17 cellular contexts compared by ENCODE assay signal in the genomic region with DNA sequence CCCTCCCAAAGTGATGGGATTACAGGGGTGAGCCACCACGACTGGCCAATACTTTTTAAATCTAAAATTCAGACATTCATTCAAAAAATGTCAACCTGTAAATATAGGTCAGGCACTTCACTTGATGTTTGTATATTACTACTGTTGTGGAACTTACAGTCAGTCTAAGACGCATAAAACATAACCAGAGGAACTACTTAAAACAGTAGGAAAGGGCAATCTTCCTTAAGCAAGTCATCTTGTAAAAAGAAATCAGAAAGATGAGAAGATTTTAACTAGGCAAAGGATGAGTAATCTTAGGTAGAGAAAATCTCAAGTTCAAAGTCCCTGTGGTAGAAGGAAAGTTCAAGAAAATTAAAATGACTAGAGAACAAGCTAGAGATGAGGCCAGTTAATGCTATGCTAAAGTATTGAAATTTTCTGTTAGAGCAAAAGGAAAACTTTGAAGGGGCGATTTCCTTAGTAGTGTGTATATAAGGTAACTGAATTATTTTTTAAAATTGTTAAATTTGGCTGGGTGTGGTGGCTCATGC.
DNase-seq lines count a peak whose midpoint lies in the region; ATAC-seq and TF ChIP-seq lines count a peak whose summit lies in the region.
"Had no signal": no experiment of that assay in that cellular context is flagged by ENCODE, and none has a peak within 500 bp of the region (broad histone marks: within the 10 kb centered on the region; RNA-seq: fewer than 3 reads in every experiment).

No MANE protein-coding gene starts in this region.

- no peak overlapping the region for H3K56ac ChIP-seq in H9 (ENCODE audit: insufficient read length, low read depth, low read length)

- no peak for ATAC-seq in naive thymus-derived CD4-positive, alpha-beta T cell
- no peak for ATAC-seq in HG02763 (IDR thresholded peaks at IDR 0.05; ENCODE audit: unreplicated experiment)
- no peak for ATAC-seq in HG03469 (IDR thresholded peaks at IDR 0.05; ENCODE audit: unreplicated experiment)
- ATAC-seq: A549, HepG2 had no signal

- POLR2A ChIA-PET in naive thymus-derived CD4-positive, alpha-beta T cell (lab: Charles Lee), result no interaction called here

- no peak overlapping the region for H4K8ac ChIP-seq in H9 (replicated peaks; ENCODE audit: insufficient read length, low read depth, low read length)

- H3K4ac ChIP-seq in H9 (ENCODE audit: low read depth, low read length), result no peak overlapping the region

- DNase-seq in activated T-cell treated with anti-CD3 and anti-CD28 coated beads, Interleukin-2, amount 50 U/mL, for 24 hours, result no peak
- DNase-seq in activated T-cell treated with anti-CD3 and anti-CD28 coated beads, Interleukin-2, amount 50 U/mL, for 48 hours, result no peak
- DNase-seq in H9, result no peak
- no peak for DNase-seq in activated T-helper 1 cell treated with anti-CD3 and anti-CD28 coated beads, Interleukin-12 subunit alpha, Interleukin-12 subunit beta, Interleukin-2, Interleukin-4 antibody, amounts not matched to agents 30 ng/mL and 10 ng/mL and 1 ng/mL, durations not matched to agents 14 hours and 24 hours and 36 hours (ENCODE audit: low spot score)
- DNase-seq in naive thymus-derived CD4-positive, alpha-beta T cell, result no peak
- no peak for DNase-seq in stimulated activated CD4-positive, alpha-beta T cell treated with anti-CD3 and anti-CD28 coated beads, Interleukin-1b, Interleukin-23, amount 100 ng/mL, for 48 hours
- DNase-seq: DMS53, MG63, NCI-H1092 treated with DMSO at 0.1 percent for 48 hours, NCI-H1694, NCI-H345, NCI-H526 treated with DMSO at 0.1 percent for 48 hours had no signal

- no peak overlapping the region for H3K23ac ChIP-seq in H9 (ENCODE audit: insufficient read length, low read depth, low read length)

- no peaks in the 10 kb centered on the region for H3K4me1 ChIP-seq in H9 (ENCODE audit: insufficient read depth, low read length)
- peaks cover 6 to 11% of the 10 kb centered on the region in 2 donors for H3K4me1 ChIP-seq in naive thymus-derived CD4-positive, alpha-beta T cell (ENCODE audit: control insufficient read depth in 2 of 2, insufficient read depth in 2 of 2, low read length in 2 of 2)

- WGBS in H9 (ENCODE audit: extremely low coverage, insufficient read length, low lambda C conversion rate), result no CpG with 5 or more reads among the region's 3 CpGs

- H3K27me3 ChIP-seq in H9 (ENCODE audit: insufficient read depth, low read length), result no peaks in the 10 kb centered on the region
- no peaks in the 10 kb centered on the region for H3K27me3 ChIP-seq in naive thymus-derived CD4-positive, alpha-beta T cell (ENCODE audit: control insufficient read depth in 2 of 2, insufficient read depth in 2 of 2, low read length in 2 of 2)
- H3K27me3 ChIP-seq: MG63 had no signal

- H3K27ac Mint-ChIP-seq in activated T-cell treated with anti-CD3 and anti-CD28 coated beads, Interleukin-2, amount 50 U/mL, for 24 hours, result peak overlapping the region; percentile 94
- peak overlapping the region in 2 of 3 experiments; percentile 27 to 35; a peak in 1 of 7 replicates for H3K27ac Mint-ChIP-seq in H9
- peak overlapping the region; percentile 66 for H3K27ac Mint-ChIP-seq in activated T-helper 1 cell treated with anti-CD3 and anti-CD28 coated beads, Interleukin-12 subunit alpha, Interleukin-12 subunit beta, Interleukin-2, Interleukin-4 antibody, amounts not matched to agents 30 ng/mL and 10 ng/mL and 1 ng/mL, durations not matched to agents 14 hours and 24 hours and 36 hours
- peak overlapping the region in 8 of 9 donors; percentile 14 to 79 (median 62) for H3K27ac Mint-ChIP-seq in naive thymus-derived CD4-positive, alpha-beta T cell

- H3K79me2 ChIP-seq in H9 (ENCODE audit: insufficient read depth, low read length), result no peaks in the 10 kb centered on the region

- H3K36me3 Mint-ChIP-seq in activated T-cell treated with anti-CD3 and anti-CD28 coated beads, Interleukin-2, amount 50 U/mL, for 24 hours (ENCODE audit: low read depth), result peaks cover 89% of the 10 kb centered on the region
- peaks cover 14 to 43% (median 36%) of the 10 kb centered on the region in 3 experiments for H3K36me3 Mint-ChIP-seq in H9 (ENCODE audit: insufficient read depth in 1 of 3, low read depth in 3 of 3)
- H3K36me3 Mint-ChIP-seq in activated T-helper 1 cell treated with anti-CD3 and anti-CD28 coated beads, Interleukin-12 subunit alpha, Interleukin-12 subunit beta, Interleukin-2, Interleukin-4 antibody, amounts not matched to agents 30 ng/mL and 10 ng/mL and 1 ng/mL, durations not matched to agents 14 hours and 24 hours and 36 hours (ENCODE audit: low read depth), result peaks cover 54% of the 10 kb centered on the region
- peaks cover 23 to 67% (median 63%) of the 10 kb centered on the region in 5 donors for H3K36me3 Mint-ChIP-seq in naive thymus-derived CD4-positive, alpha-beta T cell

- H3K4me2 ChIP-seq in H9 (ENCODE audit: insufficient read depth, insufficient read length, low read length), result no peak overlapping the region

- no peak overlapping the region for H2BK20ac ChIP-seq in H9 (ENCODE audit: low read depth, low read length, poor library complexity, severe bottlenecking)

- H2AK5ac ChIP-seq in H9 (ENCODE audit: insufficient read length, low read length), result no peak overlapping the region

- no peak overlapping the region for H4K91ac ChIP-seq in H9 (ENCODE audit: insufficient read length, low read depth, low read length)

- peaks cover 58% of the 10 kb centered on the region for H3K4me1 Mint-ChIP-seq in activated T-cell treated with anti-CD3 and anti-CD28 coated beads, Interleukin-2, amount 50 U/mL, for 24 hours (ENCODE audit: low read depth)
- no peaks in the 10 kb centered on the region for H3K4me1 Mint-ChIP-seq in H9
- peaks cover 30% of the 10 kb centered on the region for H3K4me1 Mint-ChIP-seq in activated T-helper 1 cell treated with anti-CD3 and anti-CD28 coated beads, Interleukin-12 subunit alpha, Interleukin-12 subunit beta, Interleukin-2, Interleukin-4 antibody, amounts not matched to agents 30 ng/mL and 10 ng/mL and 1 ng/mL, durations not matched to agents 14 hours and 24 hours and 36 hours (ENCODE audit: low read depth)
- H3K4me1 Mint-ChIP-seq in naive thymus-derived CD4-positive, alpha-beta T cell, result peaks cover 22 to 68% (median 51%) of the 10 kb centered on the region in 7 donors

- no peak overlapping the region for H2BK15ac ChIP-seq in H9 (ENCODE audit: low read depth, low read length)

- H3K4me3 Mint-ChIP-seq in activated T-cell treated with anti-CD3 and anti-CD28 coated beads, Interleukin-2, amount 50 U/mL, for 24 hours, result peak overlapping the region; percentile 26
- H3K4me3 Mint-ChIP-seq in H9, result no peak overlapping the region
- peak overlapping the region; percentile 13 for H3K4me3 Mint-ChIP-seq in activated T-helper 1 cell treated with anti-CD3 and anti-CD28 coated beads, Interleukin-12 subunit alpha, Interleukin-12 subunit beta, Interleukin-2, Interleukin-4 antibody, amounts not matched to agents 30 ng/mL and 10 ng/mL and 1 ng/mL, durations not matched to agents 14 hours and 24 hours and 36 hours
- H3K4me3 Mint-ChIP-seq in naive thymus-derived CD4-positive, alpha-beta T cell, result peak overlapping the region in 1 of 10 donors; percentile 19

- no peak overlapping the region for H3K18ac ChIP-seq in H9 (ENCODE audit: insufficient read length, low read depth, low read length)

- intact Hi-C loops in activated T-helper 1 cell treated with anti-CD3 and anti-CD28 coated beads, Interleukin-12 subunit alpha, Interleukin-12 subunit beta, Interleukin-2, Interleukin-4 antibody, amounts not matched to agents 30 ng/mL and 10 ng/mL and 1 ng/mL, durations not matched to agents 14 hours and 24 hours and 36 hours (cut with micrococcal nuclease), result no loop called here
- intact Hi-C loops in naive thymus-derived CD4-positive, alpha-beta T cell (cut with micrococcal nuclease), result no loop called here

- CTCF ChIA-PET in naive thymus-derived CD4-positive, alpha-beta T cell (lab: Charles Lee), result no interaction called here

- no peak for TF ChIP-seq CTCF in H9 (conservative IDR thresholded peaks at IDR 0.05)

- H3T11ph ChIP-seq in H9 (ENCODE audit: low read length), result no peak overlapping the region

- H3K9me3 Mint-ChIP-seq in activated T-cell treated with anti-CD3 and anti-CD28 coated beads, Interleukin-2, amount 50 U/mL, for 24 hours, result no peaks in the 10 kb centered on the region
- no peaks in the 10 kb centered on the region for H3K9me3 Mint-ChIP-seq in H9
- no peaks in the 10 kb centered on the region for H3K9me3 Mint-ChIP-seq in activated T-helper 1 cell treated with anti-CD3 and anti-CD28 coated beads, Interleukin-12 subunit alpha, Interleukin-12 subunit beta, Interleukin-2, Interleukin-4 antibody, amounts not matched to agents 30 ng/mL and 10 ng/mL and 1 ng/mL, durations not matched to agents 14 hours and 24 hours and 36 hours
- H3K9me3 Mint-ChIP-seq in naive thymus-derived CD4-positive, alpha-beta T cell, result peaks cover 0 to 2% (median 0%) of the 10 kb centered on the region in 11 donors

- H2BK12ac ChIP-seq in H9 (ENCODE audit: insufficient read length, low read depth, low read length), result no peak overlapping the region

- no peaks in the 10 kb centered on the region for H3K9me3 ChIP-seq in H9 (ENCODE audit: control insufficient read depth, low read depth, low read length)
- no peaks in the 10 kb centered on the region for H3K9me3 ChIP-seq in naive thymus-derived CD4-positive, alpha-beta T cell (ENCODE audit: control insufficient read depth in 2 of 3, low read length in 3 of 3)
- H3K9me3 ChIP-seq: A549, MG63 had no signal

- H4K20me1 ChIP-seq in H9 (ENCODE audit: control insufficient read depth, insufficient read depth, insufficient read length), result no peaks in the 10 kb centered on the region

- no peak overlapping the region for H3K27ac ChIP-seq in H9 (ENCODE audit: insufficient read length, low read depth, low read length)
- H3K27ac ChIP-seq in naive thymus-derived CD4-positive, alpha-beta T cell (ENCODE audit: low read depth, low read length), result no peak overlapping the region
- H3K27ac ChIP-seq: C4-2B had no signal

- no peak overlapping the region for H3K9ac ChIP-seq in H9 (ENCODE audit: extremely low read depth, insufficient read length, low read length)

- no peak overlapping the region for H4K5ac ChIP-seq in H9 (ENCODE audit: insufficient read length, low read depth, low read length)

- H3K14ac ChIP-seq in H9 (ENCODE audit: insufficient read depth, low read length), result no peak overlapping the region

- H2BK5ac ChIP-seq in H9 (ENCODE audit: insufficient read length, low read length), result no peak overlapping the region

- H2BK120ac ChIP-seq in H9 (ENCODE audit: low read depth, low read length, poor library complexity, severe bottlenecking), result no peak overlapping the region

- H2AFZ ChIP-seq in H9 (ENCODE audit: low read length), result no peak overlapping the region

- H3K79me1 ChIP-seq in H9 (ENCODE audit: insufficient read depth, low read depth, low read length, poor library complexity, severe bottlenecking), result no peaks in the 10 kb centered on the region

- H3K36me3 ChIP-seq in naive thymus-derived CD4-positive, alpha-beta T cell (ENCODE audit: control insufficient read depth in 2 of 3, insufficient read depth in 3 of 3, low read length in 3 of 3), result peaks cover 0 to 49% (median 9%) of the 10 kb centered on the region in 3 experiments

- H3K23me2 ChIP-seq in H9 (ENCODE audit: insufficient read length, low read depth, low read length, poor library complexity, severe bottlenecking), result no peaks in the 10 kb centered on the region

- H3K4me3 ChIP-seq in naive thymus-derived CD4-positive, alpha-beta T cell (ENCODE audit: low read length), result no peak overlapping the region
- H3K4me3 ChIP-seq: A549, MG63 had no signal

- H3K27me3 Mint-ChIP-seq in activated T-cell treated with anti-CD3 and anti-CD28 coated beads, Interleukin-2, amount 50 U/mL, for 24 hours, result no peaks in the 10 kb centered on the region
- H3K27me3 Mint-ChIP-seq in H9 (ENCODE audit: low read depth), result no peaks in the 10 kb centered on the region
- no peaks in the 10 kb centered on the region for H3K27me3 Mint-ChIP-seq in activated T-helper 1 cell treated with anti-CD3 and anti-CD28 coated beads, Interleukin-12 subunit alpha, Interleukin-12 subunit beta, Interleukin-2, Interleukin-4 antibody, amounts not matched to agents 30 ng/mL and 10 ng/mL and 1 ng/mL, durations not matched to agents 14 hours and 24 hours and 36 hours (ENCODE audit: insufficient read depth)
- H3K27me3 Mint-ChIP-seq in naive thymus-derived CD4-positive, alpha-beta T cell, result no peaks in the 10 kb centered on the region

Comparison
In these comparisons a context has a peak if more than half of its experiments do, and no peak if none do; other contexts are left out.
1. H3K27ac Mint-ChIP-seq: peak in every context shown above with its lines; median percentile 94 in activated T-cell treated with anti-CD3 and anti-CD28 coated beads, Interleukin-2, amount 50 U/mL, for 24 hours; 66 in activated T-helper 1 cell treated with anti-CD3 and anti-CD28 coated beads, Interleukin-12 subunit alpha, Interleukin-12 subunit beta, Interleukin-2, Interleukin-4 antibody, amounts not matched to agents 30 ng/mL and 10 ng/mL and 1 ng/mL, durations not matched to agents 14 hours and 24 hours and 36 hours; 62 in naive thymus-derived CD4-positive, alpha-beta T cell; 31 in H9.
2. H3K4me3 Mint-ChIP-seq: peak in activated T-cell treated with anti-CD3 and anti-CD28 coated beads, Interleukin-2, amount 50 U/mL, for 24 hours (single experiment) and activated T-helper 1 cell treated with anti-CD3 and anti-CD28 coated beads, Interleukin-12 subunit alpha, Interleukin-12 subunit beta, Interleukin-2, Interleukin-4 antibody, amounts not matched to agents 30 ng/mL and 10 ng/mL and 1 ng/mL, durations not matched to agents 14 hours and 24 hours and 36 hours (single experiment); none in H9 (0 of 2).